ENCODE assay signal across 1 cellular context in the genomic region with DNA sequence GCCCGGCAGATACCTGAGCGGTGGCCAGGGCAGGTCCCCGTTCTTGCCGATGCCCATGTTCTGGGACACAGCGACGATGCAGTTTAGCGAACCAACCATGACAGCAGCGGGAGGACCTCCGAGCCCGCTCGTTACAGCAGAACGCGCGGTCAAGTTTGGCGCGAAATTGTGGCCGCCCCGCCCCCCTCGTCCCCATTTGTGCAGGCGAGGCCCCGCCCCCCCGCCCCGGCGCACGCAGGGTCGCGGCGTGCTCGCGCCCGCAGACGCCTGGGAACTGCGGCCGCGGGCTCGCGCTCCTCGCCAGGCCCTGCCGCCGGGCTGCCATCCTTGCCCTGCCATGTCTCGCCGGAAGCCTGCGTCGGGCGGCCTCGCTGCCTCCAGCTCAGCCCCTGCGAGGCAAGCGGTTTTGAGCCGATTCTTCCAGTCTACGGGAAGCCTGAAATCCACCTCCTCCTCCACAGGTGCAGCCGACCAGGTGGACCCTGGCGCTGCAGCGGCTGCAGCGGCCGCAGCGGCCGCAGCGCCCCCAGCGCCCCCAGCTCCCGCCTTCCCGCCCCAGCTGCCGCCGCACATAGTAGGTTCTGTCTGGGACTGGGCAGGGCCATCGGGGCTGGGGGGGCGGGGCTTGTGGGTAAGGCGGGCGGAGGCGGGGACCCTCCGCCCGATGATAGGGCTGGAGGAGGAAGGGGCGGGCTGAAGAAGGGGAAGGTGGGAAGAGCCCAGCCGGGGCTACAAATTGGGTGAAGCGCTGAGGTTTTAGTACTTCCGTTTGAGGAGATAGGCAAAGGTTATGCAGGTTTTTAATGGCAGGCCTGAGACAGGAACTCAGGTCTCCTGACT.
TF ChIP-seq lines count a peak whose summit lies in the region.

A gene (minus strand): TSS at position 593 of the 840 bp plus-strand sequence. CDS start 494 bp downstream, at position 99.
A gene (plus strand): TSS at position 262 of the 840 bp plus-strand sequence. CDS start 76 bp downstream, at position 338.

TF ChIP-seq in K562, 482 proteins besides CTCF, POLR2A, EP300 and RAD21 (continued from another document and continues in another):
- TF ChIP-seq ZNF584 (CRISPR knock-in tag; IDR thresholded peaks at IDR 0.05; ENCODE audit: low read depth): no peak
- no peak for TF ChIP-seq XRCC4 (IDR thresholded peaks at IDR 0.05; ENCODE audit: extremely low read depth, insufficient read depth, insufficient read length)
- TF ChIP-seq ZFX (CRISPR knock-in tag; IDR thresholded peaks at IDR 0.05): peak; percentile 81
- no peak for TF ChIP-seq LARP7 (IDR thresholded peaks at IDR 0.05)
- no peak for TF ChIP-seq TRIM24 (IDR thresholded peaks at IDR 0.05)
- TF ChIP-seq ZNF24 (IDR thresholded peaks at IDR 0.05): no peak
- TF ChIP-seq TSC22D4 (tag; IDR thresholded peaks at IDR 0.05): no peak
- no peak for TF ChIP-seq PTBP1 (IDR thresholded peaks at IDR 0.05; ENCODE audit: low read depth, low read length)
- no peak for TF ChIP-seq PYGO2 (tag; IDR thresholded peaks at IDR 0.05)
- no peak for TF ChIP-seq XRCC3 (IDR thresholded peaks at IDR 0.05)
- no peak for TF ChIP-seq HMGN3 (IDR thresholded peaks at IDR 0.05; ENCODE audit: borderline replicate concordance, extremely low read depth, insufficient read length, low read depth, low read length)
- TF ChIP-seq CBX5 (IDR thresholded peaks at IDR 0.05; ENCODE audit: borderline replicate concordance, low read depth): no peak
- TF ChIP-seq HEY1 (CRISPR knock-in tag; IDR thresholded peaks at IDR 0.05; ENCODE audit: borderline replicate concordance): no peak
- TF ChIP-seq ZFPM2 (CRISPR knock-in tag; IDR thresholded peaks at IDR 0.05): no peak
- TF ChIP-seq, protein P1, sequence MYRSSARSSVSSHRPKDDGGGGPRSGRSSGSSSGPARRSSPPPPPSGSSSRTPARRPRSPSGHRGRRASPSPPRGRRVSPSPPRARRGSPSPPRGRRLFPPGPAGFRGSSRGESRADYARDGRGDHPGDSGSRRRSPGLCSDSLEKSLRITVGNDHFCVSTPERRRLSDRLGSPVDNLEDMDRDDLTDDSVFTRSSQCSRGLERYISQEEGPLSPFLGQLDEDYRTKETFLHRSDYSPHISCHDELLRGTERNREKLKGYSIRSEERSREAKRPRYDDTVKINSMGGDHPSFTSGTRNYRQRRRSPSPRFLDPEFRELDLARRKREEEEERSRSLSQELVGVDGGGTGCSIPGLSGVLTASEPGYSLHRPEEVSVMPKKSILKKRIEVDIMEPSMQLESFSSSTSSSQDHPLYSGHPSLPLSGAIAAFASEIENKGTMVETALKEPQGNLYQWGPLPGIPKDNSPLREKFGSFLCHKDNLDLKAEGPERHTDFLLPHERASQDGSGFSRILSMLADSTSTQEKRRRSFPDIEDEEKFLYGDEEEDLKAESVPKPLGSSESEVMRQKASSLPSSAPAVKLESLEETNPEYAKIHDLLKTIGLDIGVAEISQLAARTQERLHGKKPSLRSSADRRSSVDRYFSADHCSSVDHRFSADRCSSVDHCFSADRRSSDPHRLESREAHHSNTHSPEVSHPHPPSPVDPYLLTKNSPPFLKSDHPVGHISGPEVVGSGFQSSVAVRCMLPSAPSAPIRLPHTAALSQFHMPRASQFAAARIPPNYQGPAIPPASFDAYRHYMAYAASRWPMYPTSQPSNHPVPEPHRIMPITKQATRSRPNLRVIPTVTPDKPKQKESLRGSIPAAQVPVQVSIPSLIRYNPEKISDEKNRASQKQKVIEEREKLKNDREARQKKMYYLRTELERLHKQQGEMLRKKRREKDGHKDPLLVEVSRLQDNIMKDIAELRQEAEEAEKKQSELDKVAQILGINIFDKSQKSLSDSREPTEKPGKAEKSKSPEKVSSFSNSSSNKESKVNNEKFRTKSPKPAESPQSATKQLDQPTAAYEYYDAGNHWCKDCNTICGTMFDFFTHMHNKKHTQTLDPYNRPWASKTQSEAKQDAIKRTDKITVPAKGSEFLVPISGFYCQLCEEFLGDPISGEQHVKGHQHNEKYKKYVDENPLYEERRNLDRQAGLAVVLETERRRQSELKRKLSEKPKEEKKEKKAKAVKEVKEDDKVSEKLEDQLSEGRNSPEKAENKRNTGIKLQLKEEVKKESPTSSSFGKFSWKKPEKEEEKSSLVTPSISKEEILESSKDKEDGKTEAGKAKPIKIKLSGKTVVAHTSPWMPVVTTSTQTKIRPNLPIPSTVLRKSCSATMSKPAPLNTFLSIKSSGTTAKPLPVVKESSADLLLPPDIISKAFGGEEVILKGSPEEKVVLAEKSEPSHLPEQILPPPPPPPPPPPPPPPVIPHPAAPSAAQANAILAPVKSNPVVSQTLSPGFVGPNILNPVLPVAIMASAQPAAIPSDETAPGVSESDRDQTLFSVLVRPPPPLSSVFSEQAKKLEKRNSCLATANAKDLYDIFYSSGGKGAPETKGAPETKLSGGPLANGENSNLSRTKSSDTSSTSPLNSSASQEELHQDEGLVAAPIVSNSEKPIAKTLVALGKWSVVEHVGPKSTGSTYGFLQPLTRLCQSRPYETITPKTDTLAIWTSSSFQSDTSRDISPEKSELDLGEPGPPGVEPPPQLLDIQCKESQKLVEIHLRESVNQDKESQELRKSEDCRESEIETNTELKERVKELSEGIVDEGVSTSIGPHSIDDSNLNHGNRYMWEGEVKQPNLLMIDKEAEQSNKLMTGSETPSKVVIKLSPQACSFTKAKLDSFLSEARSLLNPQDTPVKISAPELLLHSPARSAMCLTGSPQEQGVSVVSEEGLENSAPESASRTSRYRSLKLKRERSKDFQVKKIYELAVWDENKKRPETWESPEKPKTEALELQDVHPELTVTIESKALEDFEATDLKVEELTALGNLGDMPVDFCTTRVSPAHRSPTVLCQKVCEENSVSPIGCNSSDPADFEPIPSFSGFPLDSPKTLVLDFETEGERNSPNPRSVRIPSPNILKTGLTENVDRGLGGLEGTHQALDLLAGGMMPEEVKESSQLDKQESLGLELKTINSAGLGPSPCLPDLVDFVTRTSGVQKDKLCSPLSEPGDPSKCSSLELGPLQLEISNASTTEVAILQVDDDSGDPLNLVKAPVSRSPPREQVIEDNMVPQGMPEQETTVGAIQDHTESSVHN (IDR thresholded peaks at IDR 0.05; ENCODE audit: borderline replicate concordance in 1 of 2, low read depth in 1 of 2): no peak
- TF ChIP-seq SIN3A (IDR thresholded peaks at IDR 0.05; ENCODE audit: borderline replicate concordance in 2 of 2, control insufficient read depth in 1 of 2, low read depth in 2 of 2, low read length in 2 of 2): peak; percentile 44 to 59; a peak in 2 of 4 replicates
- TF ChIP-seq SMAD2 (IDR thresholded peaks at IDR 0.05; ENCODE audit: low read depth, low read length): no peak
- peak; percentile 21 to 88; a peak in 2 of 4 replicates for TF ChIP-seq HDAC1 (IDR thresholded peaks at IDR 0.05)
- TF ChIP-seq, protein P2, sequence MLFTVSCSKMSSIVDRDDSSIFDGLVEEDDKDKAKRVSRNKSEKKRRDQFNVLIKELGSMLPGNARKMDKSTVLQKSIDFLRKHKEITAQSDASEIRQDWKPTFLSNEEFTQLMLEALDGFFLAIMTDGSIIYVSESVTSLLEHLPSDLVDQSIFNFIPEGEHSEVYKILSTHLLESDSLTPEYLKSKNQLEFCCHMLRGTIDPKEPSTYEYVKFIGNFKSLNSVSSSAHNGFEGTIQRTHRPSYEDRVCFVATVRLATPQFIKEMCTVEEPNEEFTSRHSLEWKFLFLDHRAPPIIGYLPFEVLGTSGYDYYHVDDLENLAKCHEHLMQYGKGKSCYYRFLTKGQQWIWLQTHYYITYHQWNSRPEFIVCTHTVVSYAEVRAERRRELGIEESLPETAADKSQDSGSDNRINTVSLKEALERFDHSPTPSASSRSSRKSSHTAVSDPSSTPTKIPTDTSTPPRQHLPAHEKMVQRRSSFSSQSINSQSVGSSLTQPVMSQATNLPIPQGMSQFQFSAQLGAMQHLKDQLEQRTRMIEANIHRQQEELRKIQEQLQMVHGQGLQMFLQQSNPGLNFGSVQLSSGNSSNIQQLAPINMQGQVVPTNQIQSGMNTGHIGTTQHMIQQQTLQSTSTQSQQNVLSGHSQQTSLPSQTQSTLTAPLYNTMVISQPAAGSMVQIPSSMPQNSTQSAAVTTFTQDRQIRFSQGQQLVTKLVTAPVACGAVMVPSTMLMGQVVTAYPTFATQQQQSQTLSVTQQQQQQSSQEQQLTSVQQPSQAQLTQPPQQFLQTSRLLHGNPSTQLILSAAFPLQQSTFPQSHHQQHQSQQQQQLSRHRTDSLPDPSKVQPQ (CRISPR knock-in tag; IDR thresholded peaks at IDR 0.05; ENCODE audit: borderline replicate concordance): no peak
- TF ChIP-seq CHD1 (IDR thresholded peaks at IDR 0.05; ENCODE audit: low read length): peak; percentile 97
- no peak for TF ChIP-seq PTRF (tag; IDR thresholded peaks at IDR 0.05)
- 0 out of 4 replicates have a peak, but pooled peaks of 1 of the 2 experiments have one; percentile 25 for TF ChIP-seq NONO (IDR thresholded peaks at IDR 0.05; ENCODE audit: low read depth in 2 of 2, low read length in 1 of 2)
- TF ChIP-seq, protein P3, sequence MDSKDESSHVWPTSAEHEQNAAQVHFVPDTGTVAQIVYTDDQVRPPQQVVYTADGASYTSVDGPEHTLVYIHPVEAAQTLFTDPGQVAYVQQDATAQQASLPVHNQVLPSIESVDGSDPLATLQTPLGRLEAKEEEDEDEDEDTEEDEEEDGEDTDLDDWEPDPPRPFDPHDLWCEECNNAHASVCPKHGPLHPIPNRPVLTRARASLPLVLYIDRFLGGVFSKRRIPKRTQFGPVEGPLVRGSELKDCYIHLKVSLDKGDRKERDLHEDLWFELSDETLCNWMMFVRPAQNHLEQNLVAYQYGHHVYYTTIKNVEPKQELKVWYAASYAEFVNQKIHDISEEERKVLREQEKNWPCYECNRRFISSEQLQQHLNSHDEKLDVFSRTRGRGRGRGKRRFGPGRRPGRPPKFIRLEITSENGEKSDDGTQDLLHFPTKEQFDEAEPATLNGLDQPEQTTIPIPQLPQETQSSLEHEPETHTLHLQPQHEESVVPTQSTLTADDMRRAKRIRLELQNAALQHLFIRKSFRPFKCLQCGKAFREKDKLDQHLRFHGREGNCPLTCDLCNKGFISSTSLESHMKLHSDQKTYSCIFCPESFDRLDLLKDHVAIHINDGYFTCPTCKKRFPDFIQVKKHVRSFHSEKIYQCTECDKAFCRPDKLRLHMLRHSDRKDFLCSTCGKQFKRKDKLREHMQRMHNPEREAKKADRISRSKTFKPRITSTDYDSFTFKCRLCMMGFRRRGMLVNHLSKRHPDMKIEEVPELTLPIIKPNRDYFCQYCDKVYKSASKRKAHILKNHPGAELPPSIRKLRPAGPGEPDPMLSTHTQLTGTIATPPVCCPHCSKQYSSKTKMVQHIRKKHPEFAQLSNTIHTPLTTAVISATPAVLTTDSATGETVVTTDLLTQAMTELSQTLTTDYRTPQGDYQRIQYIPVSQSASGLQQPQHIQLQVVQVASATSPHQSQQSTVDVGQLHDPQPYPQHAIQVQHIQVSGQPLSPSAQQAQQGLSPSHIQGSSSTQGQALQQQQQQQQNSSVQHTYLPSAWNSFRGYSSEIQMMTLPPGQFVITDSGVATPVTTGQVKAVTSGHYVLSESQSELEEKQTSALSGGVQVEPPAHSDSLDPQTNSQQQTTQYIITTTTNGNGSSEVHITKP (IDR thresholded peaks at IDR 0.05; ENCODE audit: partially characterized antibody): peak; percentile 23
- TF ChIP-seq ZBED1 (IDR thresholded peaks at IDR 0.05): no peak
- TF ChIP-seq GTF2E2 (tag; IDR thresholded peaks at IDR 0.05): peak; percentile 78
- TF ChIP-seq CBX3 (IDR thresholded peaks at IDR 0.05; ENCODE audit: borderline replicate concordance in 1 of 2, low read length in 2 of 2): no peak; a peak in 1 of 3 replicates
- no peak for TF ChIP-seq COPS2 (conservative IDR thresholded peaks at IDR 0.05)
- no peak for TF ChIP-seq MYNN (IDR thresholded peaks at IDR 0.05)
- no peak for TF ChIP-seq MYNN (CRISPR knock-in tag; IDR thresholded peaks at IDR 0.05)
- TF ChIP-seq ZNF408 (CRISPR knock-in tag; IDR thresholded peaks at IDR 0.05; ENCODE audit: low read depth): no peak
- no peak for TF ChIP-seq CAMTA2 (CRISPR knock-in tag; conservative IDR thresholded peaks at IDR 0.05)
- TF ChIP-seq SUPT5H (IDR thresholded peaks at IDR 0.05): peak; percentile 88
- TF ChIP-seq, protein P4, sequence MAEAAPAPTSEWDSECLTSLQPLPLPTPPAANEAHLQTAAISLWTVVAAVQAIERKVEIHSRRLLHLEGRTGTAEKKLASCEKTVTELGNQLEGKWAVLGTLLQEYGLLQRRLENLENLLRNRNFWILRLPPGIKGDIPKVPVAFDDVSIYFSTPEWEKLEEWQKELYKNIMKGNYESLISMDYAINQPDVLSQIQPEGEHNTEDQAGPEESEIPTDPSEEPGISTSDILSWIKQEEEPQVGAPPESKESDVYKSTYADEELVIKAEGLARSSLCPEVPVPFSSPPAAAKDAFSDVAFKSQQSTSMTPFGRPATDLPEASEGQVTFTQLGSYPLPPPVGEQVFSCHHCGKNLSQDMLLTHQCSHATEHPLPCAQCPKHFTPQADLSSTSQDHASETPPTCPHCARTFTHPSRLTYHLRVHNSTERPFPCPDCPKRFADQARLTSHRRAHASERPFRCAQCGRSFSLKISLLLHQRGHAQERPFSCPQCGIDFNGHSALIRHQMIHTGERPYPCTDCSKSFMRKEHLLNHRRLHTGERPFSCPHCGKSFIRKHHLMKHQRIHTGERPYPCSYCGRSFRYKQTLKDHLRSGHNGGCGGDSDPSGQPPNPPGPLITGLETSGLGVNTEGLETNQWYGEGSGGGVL (CRISPR knock-in tag; IDR thresholded peaks at IDR 0.05): no peak
- TF ChIP-seq ZNF644 (tag; IDR thresholded peaks at IDR 0.05; ENCODE audit: low read depth): no peak; the same call in 1 of the 2 replicates
- no peak for TF ChIP-seq ZC3H4 (CRISPR knock-in tag; IDR thresholded peaks at IDR 0.05; ENCODE audit: borderline replicate concordance)
- no peak for TF ChIP-seq NFIX (CRISPR knock-in tag; IDR thresholded peaks at IDR 0.05; ENCODE audit: low read depth)
- TF ChIP-seq HSF4 (CRISPR knock-in tag; IDR thresholded peaks at IDR 0.05; ENCODE audit: borderline replicate concordance): no peak
- TF ChIP-seq, protein P5, sequence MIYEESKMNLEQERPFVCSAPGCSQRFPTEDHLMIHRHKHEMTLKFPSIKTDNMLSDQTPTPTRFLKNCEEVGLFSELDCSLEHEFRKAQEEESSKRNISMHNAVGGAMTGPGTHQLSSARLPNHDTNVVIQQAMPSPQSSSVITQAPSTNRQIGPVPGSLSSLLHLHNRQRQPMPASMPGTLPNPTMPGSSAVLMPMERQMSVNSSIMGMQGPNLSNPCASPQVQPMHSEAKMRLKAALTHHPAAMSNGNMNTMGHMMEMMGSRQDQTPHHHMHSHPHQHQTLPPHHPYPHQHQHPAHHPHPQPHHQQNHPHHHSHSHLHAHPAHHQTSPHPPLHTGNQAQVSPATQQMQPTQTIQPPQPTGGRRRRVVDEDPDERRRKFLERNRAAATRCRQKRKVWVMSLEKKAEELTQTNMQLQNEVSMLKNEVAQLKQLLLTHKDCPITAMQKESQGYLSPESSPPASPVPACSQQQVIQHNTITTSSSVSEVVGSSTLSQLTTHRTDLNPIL (CRISPR knock-in tag; IDR thresholded peaks at IDR 0.05): no peak
- no peak for TF ChIP-seq SP2 (IDR thresholded peaks at IDR 0.05; ENCODE audit: extremely low read depth, low read depth, low read length, poor library complexity, severe bottlenecking)
